Comparison of ENCODE assay signal across 8 cellular contexts in the genomic region with DNA sequence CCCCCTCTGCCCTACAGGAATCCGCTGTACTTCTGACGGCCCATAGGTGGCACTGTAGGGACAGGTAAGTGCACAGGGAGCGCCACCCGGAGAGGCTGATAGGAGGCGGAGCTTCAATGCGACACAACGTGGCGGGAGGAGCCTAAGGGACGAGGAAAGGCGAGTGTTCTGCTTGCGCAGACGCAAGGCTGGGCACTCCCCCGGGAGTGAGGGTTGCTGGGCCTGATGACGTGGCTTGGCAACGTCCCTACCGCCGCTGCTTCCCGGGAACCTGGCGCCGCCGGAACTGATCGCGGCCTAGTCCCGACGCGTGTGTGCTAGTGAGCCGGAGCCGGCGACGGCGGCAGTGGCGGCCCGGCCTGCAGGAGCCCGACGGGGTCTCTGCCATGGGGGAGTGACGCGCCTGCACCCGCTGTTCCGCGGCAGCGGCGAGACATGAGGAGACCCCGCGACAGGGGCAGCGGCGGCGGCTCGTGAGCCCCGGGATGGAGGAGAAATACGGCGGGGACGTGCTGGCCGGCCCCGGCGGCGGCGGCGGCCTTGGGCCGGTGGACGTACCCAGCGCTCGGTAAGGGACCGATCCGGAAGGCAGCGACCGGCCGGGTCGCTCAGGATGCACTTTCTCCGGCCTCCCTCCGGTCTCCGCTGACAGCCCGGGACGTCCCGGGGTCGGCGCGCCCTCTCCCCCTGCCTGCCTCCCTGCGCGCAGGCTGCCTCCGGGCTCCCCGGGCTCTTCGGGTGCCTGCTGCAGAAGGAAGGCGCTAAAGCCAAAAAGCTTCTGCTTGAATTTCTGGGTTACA. TPM values are rescaled to one million over a fixed set of nuclear protein-coding genes. Genes with fewer than 3 reads are reported as not detected.
DNase-seq lines count a peak whose midpoint lies in the region; ATAC-seq, FAIRE-seq and TF ChIP-seq lines count a peak whose summit lies in the region.

A gene (plus strand): TSS at position 244 of the 800 bp plus-strand sequence. CDS start 242 bp downstream, at position 486.

- H3K4me1 Mint-ChIP-seq in Caco-2 (ENCODE audit: low read depth, unreplicated experiment) = no peaks in the 10 kb centered on the region
- peaks cover 49% of the 10 kb centered on the region for H3K4me1 Mint-ChIP-seq in activated CD8-positive, alpha-beta memory T cell treated with anti-CD3 and anti-CD28 coated beads, Interleukin-2, amount 10 ng/mL, durations not matched to agents 7 days and 5 days

- H3K4me3 ChIP-seq in Caco-2 (ENCODE audit: low read depth, low read length) (peak within 1 kb of the TSS; percentile 92), endocrine pancreas (ENCODE audit: control insufficient read depth, insufficient read depth, low read length) (peak within 1 kb of the TSS; percentile 92)

- no TSS peak for BruUV-seq in Caco-2 (replicated peaks; lab: Mats Ljungman, UMichigan)

- peak; percentile 98 for FAIRE-seq in HTR-8/SVneo (lab: Jason Lieb, UNC)

- peak within 1 kb of the TSS; percentile 93 for H3K9ac ChIP-seq in endocrine pancreas (ENCODE audit: control insufficient read depth, insufficient read depth, low read length)

- peaks cover 37% of the 10 kb centered on the region for H3K36me3 Mint-ChIP-seq in Caco-2 (ENCODE audit: insufficient read depth, unreplicated experiment)
- H3K36me3 Mint-ChIP-seq in activated CD8-positive, alpha-beta memory T cell treated with anti-CD3 and anti-CD28 coated beads, Interleukin-2, amount 10 ng/mL, durations not matched to agents 7 days and 5 days = peaks cover 14% of the 10 kb centered on the region

- CTCF ChIA-PET in Caco-2 (lab: Charles Lee) = interaction anchor here (0.6 to 1.6 kb wide), 29 partner anchors 8 to 361 kb away, joined by 3 to 29 read pairs (median 5); a partner anchor contains a TSS
- CTCF ChIA-PET in activated CD8-positive, alpha-beta memory T cell treated with anti-CD3 and anti-CD28 coated beads, Interleukin-2, amount 10 ng/mL, durations not matched to agents 7 days and 5 days (lab: Charles Lee) = interaction anchor here (0.6 to 2.8 kb wide), 31 partner anchors 10 to 349 kb away, joined by 3 to 43 read pairs (median 4); a partner anchor contains a TSS

- no peaks in the 10 kb centered on the region for H3K36me3 ChIP-seq in Caco-2 (ENCODE audit: control insufficient read depth, insufficient read depth, low read length)
- no peaks in the 10 kb centered on the region for H3K36me3 ChIP-seq in endocrine pancreas (ENCODE audit: control insufficient read depth, insufficient read depth, low read length)

- no peaks in the 10 kb centered on the region for H3K27me3 ChIP-seq in Caco-2 (replicated peaks; ENCODE audit: control insufficient read depth, insufficient read depth, low read length)
- H3K27me3 ChIP-seq in endocrine pancreas (ENCODE audit: control insufficient read depth, insufficient read depth, low read length) = no peaks in the 10 kb centered on the region

- H3K27me3 Mint-ChIP-seq in Caco-2 (ENCODE audit: insufficient read depth, unreplicated experiment) = no peaks in the 10 kb centered on the region
- no peaks in the 10 kb centered on the region for H3K27me3 Mint-ChIP-seq in activated CD8-positive, alpha-beta memory T cell treated with anti-CD3 and anti-CD28 coated beads, Interleukin-2, amount 10 ng/mL, durations not matched to agents 7 days and 5 days

- peak within 1 kb of the TSS; percentile 91 for H3K27ac Mint-ChIP-seq in Caco-2 (ENCODE audit: unreplicated experiment)
- H3K27ac Mint-ChIP-seq in activated CD8-positive, alpha-beta memory T cell treated with anti-CD3 and anti-CD28 coated beads, Interleukin-2, amount 10 ng/mL, durations not matched to agents 7 days and 5 days = peak within 1 kb of the TSS; percentile 90

- H3K4me1 ChIP-seq in Caco-2 (peaks cover 13% of the 10 kb centered on the region; the same call in 1 of the 2 replicates), endocrine pancreas (ENCODE audit: control insufficient read depth, insufficient read depth, low read length) (peaks cover 5% of the 10 kb centered on the region)

- H3K9me3 Mint-ChIP-seq in Caco-2 (ENCODE audit: unreplicated experiment) = no peaks in the 10 kb centered on the region
- H3K9me3 Mint-ChIP-seq in activated CD8-positive, alpha-beta memory T cell treated with anti-CD3 and anti-CD28 coated beads, Interleukin-2, amount 10 ng/mL, durations not matched to agents 7 days and 5 days (ENCODE audit: low read depth) = no peaks in the 10 kb centered on the region

- peak; percentile 89 to 92 for TF ChIP-seq CTCF in Caco-2 (IDR thresholded peaks at IDR 0.05; ENCODE audit: insufficient read depth in 1 of 2, low read depth in 1 of 2, low read length in 1 of 2, severe bottlenecking in 1 of 2, unreplicated experiment in 1 of 2)

- DNase-seq in Caco-2 (peak; percentile 99 to 100), HTR-8/SVneo (ENCODE audit: insufficient read length, low spot score) (peak; percentile 99), NOMO-1 treated with dmso at 0.1 percent for 144 hours (lab: John Stamatoyannopoulos, UW; ENCODE audit: unreplicated experiment) (peak; percentile 98), mesenteric fat pad (ENCODE audit: low spot score) (peak; percentile 98)
- peak; percentile 100 for DNase-seq in activated CD8-positive, alpha-beta memory T cell treated with anti-CD3 and anti-CD28 coated beads, Interleukin-2, amount 10 ng/mL, durations not matched to agents 7 days and 5 days
- DNase-seq in stimulated activated CD8-positive, alpha-beta memory T cell treated with anti-CD3 and anti-CD28 coated beads, Interleukin-15, amount 100 ng/mL, for 4 hours (ENCODE audit: low read depth in 2 of 2) = peak; percentile 97 to 99

- peak; percentile 99 for ATAC-seq in GM21360 (IDR thresholded peaks at IDR 0.05; ENCODE audit: unreplicated experiment)
- ATAC-seq in activated CD8-positive, alpha-beta memory T cell treated with anti-CD3 and anti-CD28 coated beads, Interleukin-2, amount 10 ng/mL, durations not matched to agents 7 days and 5 days = peak; percentile 100

- intact Hi-C loops in Caco-2 (cut with micrococcal nuclease; ENCODE audit: unreplicated experiment) = loop anchor here (1.0 to 10.0 kb wide), 5 partner anchors 73 to 401 kb away; a partner anchor contains a TSS

- no peaks in the 10 kb centered on the region for H3K9me3 ChIP-seq in Caco-2
- H3K9me3 ChIP-seq in endocrine pancreas (ENCODE audit: control insufficient read depth, low read length) = no peaks in the 10 kb centered on the region

- H3K4me3 Mint-ChIP-seq in Caco-2 (ENCODE audit: unreplicated experiment) = peak within 1 kb of the TSS; percentile 88
- peak within 1 kb of the TSS; percentile 91 for H3K4me3 Mint-ChIP-seq in activated CD8-positive, alpha-beta memory T cell treated with anti-CD3 and anti-CD28 coated beads, Interleukin-2, amount 10 ng/mL, durations not matched to agents 7 days and 5 days

- POLR2A ChIA-PET in Caco-2 (lab: Charles Lee) = interaction anchor here (0.5 to 2.0 kb wide), 17 partner anchors 12 to 1587 kb away, joined by 3 to 15 read pairs (median 3); a partner anchor contains a TSS

RNA-seq across cellular contexts. Expression of the gene that starts here (rescaled TPM):
- total RNA-seq in Caco-2 (2022) = 61.7 and 64.5 TPM in 2 replicates
- 10 to 100 TPM; 31.4 to 49.6 TPM for total RNA-seq in activated CD8-positive, alpha-beta memory T cell treated with anti-CD3 and anti-CD28 coated beads, Interleukin-2, amount 10 ng/mL, durations not matched to agents 7 days and 5 days
- 44.8 TPM for total RNA-seq in mesenteric fat pad

Comparison
In these comparisons a context has a peak if more than half of its experiments do, and no peak if none do; other contexts are left out.
1. Peak in every context shown above with its lines: DNase-seq, ATAC-seq and H3K4me3 ChIP-seq.